Comparison of ENCODE assay signal across 8 cellular contexts in genomic region chr12:113221181-113221996, GRCh38. TPM values are rescaled to one million over a fixed set of nuclear protein-coding genes. Genes with fewer than 3 reads are reported as not detected.
DNase-seq lines count a peak whose midpoint lies in the region; ATAC-seq and TF ChIP-seq lines count a peak whose summit lies in the region.

TPCN1 (plus strand) TSS chr12:113221464; CDS start chr12:113226853, 5,389 bp downstream.

- no peak for TF ChIP-seq CTCF in GM20000 (IDR thresholded peaks at IDR 0.05; ENCODE audit: extremely low read depth, missing control alignments)

- CTCF ChIA-PET in CD8-positive, alpha-beta memory T cell (lab: Charles Lee) = interaction anchor here (1.0 to 4.3 kb wide), 4 partner anchors 12 to 47 kb away, joined by 3 to 22 read pairs (median 3); no protein-coding TSS in a partner anchor
- CTCF ChIA-PET in activated CD8-positive, alpha-beta memory T cell treated with anti-CD3 and anti-CD28 coated beads for 36 hours (lab: Charles Lee) = interaction anchor here (1.0 to 1.8 kb wide), 2 partner anchors 10 to 11 kb away, joined by 3 to 5 read pairs; no protein-coding TSS in a partner anchor

- peaks cover 38% of the 10 kb centered on the region for H3K4me1 ChIP-seq in CD8-positive, alpha-beta memory T cell (ENCODE audit: insufficient read depth, low read length)
- H3K4me1 ChIP-seq in effector memory CD4-positive, alpha-beta T cell (ENCODE audit: control insufficient read depth, insufficient read depth, low read length, poor library complexity, severe bottlenecking) = peaks cover 15% of the 10 kb centered on the region

- H3K9me3 Mint-ChIP-seq in CD8-positive, alpha-beta memory T cell = no peaks in the 10 kb centered on the region
- no peaks in the 10 kb centered on the region for H3K9me3 Mint-ChIP-seq in memory B cell

- H3K36me3 ChIP-seq in CD8-positive, alpha-beta memory T cell (ENCODE audit: insufficient read depth, low read length) = no peaks in the 10 kb centered on the region
- H3K36me3 ChIP-seq in effector memory CD4-positive, alpha-beta T cell (ENCODE audit: control insufficient read depth, insufficient read depth, low read length) = no peaks in the 10 kb centered on the region

- H3K27me3 Mint-ChIP-seq in CD8-positive, alpha-beta memory T cell = no peaks in the 10 kb centered on the region
- H3K27me3 Mint-ChIP-seq in memory B cell = no peaks in the 10 kb centered on the region

- H3K4me3 ChIP-seq in CD8-positive, alpha-beta memory T cell (ENCODE audit: low read length) = peak within 1 kb of the TSS; percentile 81
- peak within 1 kb of the TSS; percentile 63 for H3K4me3 ChIP-seq in effector memory CD4-positive, alpha-beta T cell (ENCODE audit: insufficient read depth, low read depth, low read length, poor library complexity, severe bottlenecking)

- H3K4me3 Mint-ChIP-seq in CD8-positive, alpha-beta memory T cell = peak within 1 kb of the TSS; percentile 84 to 93 (median 87)
- peak within 1 kb of the TSS; percentile 88 for H3K4me3 Mint-ChIP-seq in memory B cell

- peak within 1 kb of the TSS; percentile 78 to 94 (median 91) for H3K27ac Mint-ChIP-seq in CD8-positive, alpha-beta memory T cell
- H3K27ac Mint-ChIP-seq in memory B cell = peak within 1 kb of the TSS; percentile 91

- peak; percentile 98 to 99 (median 98) for DNase-seq in CD8-positive, alpha-beta memory T cell
- peak; percentile 97 for DNase-seq in GM20000 (ENCODE audit: low spot score)
- peak; percentile 100 for DNase-seq in HT-29 (ENCODE audit: low spot score)
- peak; percentile 99 for DNase-seq in NOMO-1 (lab: John Stamatoyannopoulos, UW; ENCODE audit: unreplicated experiment in 2 of 2)
- DNase-seq in effector memory CD4-positive, alpha-beta T cell = peak; percentile 98 to 99 (median 99)
- DNase-seq in memory B cell (ENCODE audit: low spot score in 2 of 2) = peak; percentile 93 to 99
- peak; percentile 98 for DNase-seq in stimulated activated CD8-positive, alpha-beta memory T cell treated with anti-CD3 and anti-CD28 coated beads, Interleukin-12 subunit alpha, Interleukin-12 subunit beta, amount 100 ng/mL, for 24 hours (ENCODE audit: extremely low read depth)

- peaks cover 0 to 7% (median 0%) of the 10 kb centered on the region in 3 donors for H3K36me3 Mint-ChIP-seq in CD8-positive, alpha-beta memory T cell
- no peaks in the 10 kb centered on the region for H3K36me3 Mint-ChIP-seq in memory B cell

- POLR2A ChIA-PET in CD8-positive, alpha-beta memory T cell (lab: Charles Lee) = interaction anchor here (0.9 to 2.3 kb wide), 4 partner anchors 10 to 36 kb away, joined by 3 to 11 read pairs (median 8); partner anchors contain the start of genes DDX54 and RITA1
- POLR2A ChIA-PET in activated CD8-positive, alpha-beta memory T cell treated with anti-CD3 and anti-CD28 coated beads for 36 hours (lab: Charles Lee) = interaction anchor here (0.5 to 2.7 kb wide), 8 partner anchors 12 to 199 kb away, joined by 3 to 13 read pairs (median 4); partner anchors contain the start of genes DDX54, RITA1 and SLC8B1

- no peaks in the 10 kb centered on the region for H3K9me3 ChIP-seq in CD8-positive, alpha-beta memory T cell (ENCODE audit: low read length)
- H3K9me3 ChIP-seq in effector memory CD4-positive, alpha-beta T cell (ENCODE audit: control insufficient read depth, low read length) = no peaks in the 10 kb centered on the region

- peak; percentile 90 for ATAC-seq in memory B cell (ENCODE audit: low read depth)

- no peaks in the 10 kb centered on the region for H3K27me3 ChIP-seq in CD8-positive, alpha-beta memory T cell (ENCODE audit: insufficient read depth, low read length, poor library complexity, severe bottlenecking)
- no peaks in the 10 kb centered on the region for H3K27me3 ChIP-seq in effector memory CD4-positive, alpha-beta T cell (replicated peaks; ENCODE audit: control insufficient read depth, insufficient read depth, low read length, poor library complexity, severe bottlenecking)

- peaks cover 26 to 39% (median 34%) of the 10 kb centered on the region in 3 donors for H3K4me1 Mint-ChIP-seq in CD8-positive, alpha-beta memory T cell
- H3K4me1 Mint-ChIP-seq in memory B cell = peaks cover 19% of the 10 kb centered on the region

- peak within 1 kb of the TSS; percentile 79 for H3K27ac ChIP-seq in CD8-positive, alpha-beta memory T cell (ENCODE audit: low read depth, low read length)
- H3K27ac ChIP-seq in effector memory CD4-positive, alpha-beta T cell (ENCODE audit: insufficient read depth, low read length, poor library complexity, severe bottlenecking) = peak within 1 kb of the TSS; percentile 67

RNA-seq across cellular contexts. Expression of gene TPCN1, which starts in this region (rescaled TPM):
- total RNA-seq in CD8-positive, alpha-beta memory T cell = 10 to 100 TPM; 21.3 to 24.1 TPM
- 10.1 TPM for polyA plus RNA-seq in CD8-positive, alpha-beta memory T cell
- 23.8 and 36.3 TPM in 2 replicates for total RNA-seq in HT-29 (2014; rRNA removed; shearing (Covaris generic))
- total RNA-seq in activated CD8-positive, alpha-beta memory T cell treated with anti-CD3 and anti-CD28 coated beads for 36 hours = 10 to 100 TPM; 22.6 to 25.0 TPM

Comparison
In these comparisons a context has a peak if more than half of its experiments do, and no peak if none do; other contexts are left out.
1. Peak in every context shown above with its lines: DNase-seq, ATAC-seq, H3K4me3 ChIP-seq and H3K27ac ChIP-seq.